Comparison of ENCODE assay signal across 8 cellular contexts in the genomic region with DNA sequence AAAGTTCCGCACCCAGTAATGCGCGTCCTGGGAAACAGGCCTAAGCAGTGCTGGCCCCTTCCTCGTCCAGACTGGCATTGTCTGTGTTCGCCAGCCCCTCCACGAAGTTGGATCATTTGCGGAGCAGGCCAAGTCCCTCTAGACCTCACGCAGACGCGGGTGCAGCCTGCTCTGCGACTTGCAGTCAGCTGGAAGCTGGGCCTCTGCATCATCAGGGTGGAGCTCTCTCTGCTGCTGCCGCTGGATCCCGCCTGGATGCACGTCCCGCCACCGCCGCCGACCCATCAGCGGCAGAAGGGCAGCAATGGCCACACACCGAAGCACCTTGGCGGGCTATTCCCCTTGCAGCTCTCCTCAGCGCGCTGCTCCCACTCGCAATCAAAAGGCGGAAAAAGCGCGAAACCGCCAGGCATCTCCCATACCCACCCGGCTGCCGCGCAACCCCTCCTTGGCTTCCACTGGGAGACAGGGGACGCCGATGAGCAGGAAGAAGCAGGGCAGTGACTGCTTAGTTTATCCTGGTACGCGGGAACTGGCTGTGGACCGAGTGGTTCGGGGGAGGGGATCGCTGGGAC. TPM values are rescaled to one million over a fixed set of nuclear protein-coding genes. Genes with fewer than 3 reads are reported as not detected.
A peak's percentile ranks its signal among the peaks of the same experiment; 100 is the strongest.
DNase-seq lines count a peak whose midpoint lies in the region; TF ChIP-seq lines count a peak whose summit lies in the region.

No MANE protein-coding gene starts in this region.

- peak overlapping the region; percentile 89 for H2AFZ ChIP-seq in hepatocyte

- no peaks in the 10 kb centered on the region for H3K36me3 Mint-ChIP-seq in Caco-2 (ENCODE audit: insufficient read depth, unreplicated experiment)

- POLR2A ChIA-PET in Caco-2 (lab: Charles Lee) = no interaction called here

- H3K4me3 Mint-ChIP-seq in Caco-2 (ENCODE audit: unreplicated experiment) = no peak overlapping the region

- H3K4me1 Mint-ChIP-seq in Caco-2 (ENCODE audit: low read depth, unreplicated experiment) = peaks cover 7% of the 10 kb centered on the region

- in situ Hi-C loops in HAP-1 (cut with MboI; ENCODE audit: low sequenced_read_pairs) = loop anchor here (10.0 kb wide), 1 partner anchor 230 kb away; no protein-coding TSS in a partner anchor

- no peak overlapping the region for H3K9ac ChIP-seq in skeletal muscle tissue (ENCODE audit: low read depth in 1 of 3, low read length in 3 of 3)

- H3K27me3 ChIP-seq in H7 (ENCODE audit: control insufficient read depth, insufficient read depth, low read length) (peaks cover 35% of the 10 kb centered on the region), hepatocyte (no peaks in the 10 kb centered on the region), skeletal muscle tissue (ENCODE audit: control insufficient read depth in 3 of 3, insufficient read depth in 3 of 3, low read length in 3 of 3) (peaks cover 9 to 26% (median 14%) of the 10 kb centered on the region in 3 donors), Caco-2 (replicated peaks; ENCODE audit: control insufficient read depth, insufficient read depth, low read length) (no peaks in the 10 kb centered on the region), HAP-1 (ENCODE audit: low read depth) (no peaks in the 10 kb centered on the region)

- H4K20me1 ChIP-seq in hepatocyte (ENCODE audit: insufficient read depth, poor library complexity, severe bottlenecking) = no peaks in the 10 kb centered on the region

- H3K27ac ChIP-seq in hepatocyte (peak overlapping the region; percentile 70), skeletal muscle tissue (ENCODE audit: low read depth, low read length) (no peak overlapping the region)

- peaks cover 2% of the 10 kb centered on the region for H3K79me2 ChIP-seq in hepatocyte

- WGBS in hepatocyte (ENCODE audit: low lambda C conversion rate, missing lambda C conversion rate) = 4% methylated on average over 38 of the region's 38 CpGs

- peak overlapping the region; percentile 92 for H3K4me2 ChIP-seq in hepatocyte

- H3K9me3 Mint-ChIP-seq in Caco-2 (ENCODE audit: unreplicated experiment) = peaks cover 12% of the 10 kb centered on the region

- intact Hi-C loops in Caco-2 (cut with micrococcal nuclease; ENCODE audit: unreplicated experiment) = no loop called here

- H3K27me3 Mint-ChIP-seq in Caco-2 (ENCODE audit: insufficient read depth, unreplicated experiment) = no peaks in the 10 kb centered on the region

- no peaks in the 10 kb centered on the region for H3K36me3 ChIP-seq in H7 (replicated peaks; ENCODE audit: control insufficient read depth, insufficient read depth, low read length)
- H3K36me3 ChIP-seq in hepatocyte (replicated peaks; ENCODE audit: insufficient read depth, low read depth) = no peaks in the 10 kb centered on the region
- H3K36me3 ChIP-seq in skeletal muscle tissue (ENCODE audit: control insufficient read depth in 3 of 3, insufficient read depth in 3 of 3, low read length in 3 of 3) = no peaks in the 10 kb centered on the region
- no peaks in the 10 kb centered on the region for H3K36me3 ChIP-seq in Caco-2 (ENCODE audit: control insufficient read depth, insufficient read depth, low read length)
- H3K36me3 ChIP-seq in HAP-1 (replicated peaks) = no peaks in the 10 kb centered on the region

- H3K9me3 ChIP-seq in hepatocyte (ENCODE audit: low read depth) (no peaks in the 10 kb centered on the region), skeletal muscle tissue (ENCODE audit: control insufficient read depth in 3 of 3, low read length in 3 of 3) (no peaks in the 10 kb centered on the region), Caco-2 (no peaks in the 10 kb centered on the region), HAP-1 (no peaks in the 10 kb centered on the region)

- no peaks in the 10 kb centered on the region for H3K9me2 ChIP-seq in hepatocyte (replicated peaks; ENCODE audit: insufficient read depth)

- H3K4me3 ChIP-seq in H7 (ENCODE audit: insufficient read depth, low read depth, low read length) (peak overlapping the region; percentile 58), hepatocyte (peak overlapping the region; percentile 76), skeletal muscle tissue (ENCODE audit: low read length in 3 of 3) (peak overlapping the region; percentile 37 to 59 (median 46)), Caco-2 (ENCODE audit: low read depth, low read length) (no peak overlapping the region), HAP-1 (no peak overlapping the region)

- DNase-seq in H7 (no peak), amniotic epithelial cell (ENCODE audit: low read depth) (peak; percentile 39), hepatocyte (ENCODE audit: low spot score) (peak; percentile 64), activated gamma-delta T cell (lab: John Stamatoyannopoulos, UW) (no peak), Caco-2 (no peak), HAP-1 (ENCODE audit: low spot score in 2 of 2) (no peak), AML-193 (lab: John Stamatoyannopoulos, UW) (no peak)

- CTCF ChIA-PET in Caco-2 (lab: Charles Lee) = no interaction called here

- peak; percentile 23 for TF ChIP-seq CTCF in hepatocyte (IDR thresholded peaks at IDR 0.05; ENCODE audit: poor library complexity)
- no peak for TF ChIP-seq CTCF in Caco-2 (IDR thresholded peaks at IDR 0.05; ENCODE audit: insufficient read depth in 1 of 2, low read depth in 1 of 2, low read length in 1 of 2, severe bottlenecking in 1 of 2, unreplicated experiment in 1 of 2)

- peaks cover 5% of the 10 kb centered on the region for H3K4me1 ChIP-seq in hepatocyte (ENCODE audit: insufficient read depth)
- H3K4me1 ChIP-seq in skeletal muscle tissue (ENCODE audit: control insufficient read depth in 3 of 3, insufficient read depth in 3 of 3, low read length in 3 of 3) = peaks cover 0 to 5% (median 0%) of the 10 kb centered on the region in 3 donors
- peaks cover 9% of the 10 kb centered on the region for H3K4me1 ChIP-seq in Caco-2
- H3K4me1 ChIP-seq in HAP-1 = no peaks in the 10 kb centered on the region

- no peak overlapping the region for H3K27ac Mint-ChIP-seq in Caco-2 (ENCODE audit: unreplicated experiment)

- no TSS peak for BruUV-seq in Caco-2 (replicated peaks; lab: Mats Ljungman, UMichigan)

RNA-seq across cellular contexts. Expression of a gene that starts 34.1 kb away (rescaled TPM):
- 3.8 and 9.7 TPM in 2 replicates for total RNA-seq in H7 (2014; rRNA removed; shearing (Covaris generic))
- total RNA-seq in hepatocyte (34.1 and 46.7 TPM in 2 replicates), skeletal muscle tissue (not detected), Caco-2 (2022) (1.5 and 4.0 TPM in 2 replicates)
- 2.6 and 6.9 TPM in 2 replicates for polyA plus RNA-seq in hepatocyte

Comparison
In these comparisons a context has a peak if more than half of its experiments do, and no peak if none do; other contexts are left out.
1. DNase-seq: peak in amniotic epithelial cell (single experiment) and hepatocyte (single experiment); none in H7 (single experiment), activated gamma-delta T cell (single experiment), Caco-2 (0 of 2), HAP-1 (0 of 2) and AML-193 (0 of 2).
2. H3K4me3 ChIP-seq: peak in H7 (single experiment), hepatocyte (single experiment) and skeletal muscle tissue (3 of 3); none in Caco-2 (single experiment) and HAP-1 (single experiment).